11 cellular contexts compared by ENCODE assay signal in genomic region chr2:170022692-170023091, GRCh38.
DNase-seq lines count a peak whose midpoint lies in the region; ATAC-seq and TF ChIP-seq lines count a peak whose summit lies in the region.
"Had no signal": no experiment of that assay in that cellular context is flagged by ENCODE, and none has a peak within 500 bp of the region (broad histone marks: within the 10 kb centered on the region; RNA-seq: fewer than 3 reads in every experiment).

No MANE protein-coding gene starts in this region.

- H3K27ac ChIP-seq in mammary epithelial cell (ENCODE audit: insufficient read depth, low read depth, low read length) = no peak overlapping the region
- H3K27ac ChIP-seq in gastrocnemius medialis = no peak overlapping the region
- H3K27ac ChIP-seq: skin epidermis had no signal

- DNase-seq in NCI-H1092 treated with DMSO at 0.1 percent for 48 hours (lab: John Stamatoyannopoulos, UW) = peak; percentile 14
- no peak for DNase-seq in NCI-H1092 (lab: John Stamatoyannopoulos, UW)
- DNase-seq in NCI-H2171 (lab: John Stamatoyannopoulos, UW) = peak; percentile 97
- DNase-seq in mammary epithelial cell = peak; percentile 60
- peak; percentile 4 to 30 for DNase-seq in gastrocnemius medialis
- no peak for DNase-seq in GM13977 (ENCODE audit: low spot score)
- no peak for DNase-seq in dedifferentiated amniotic fluid mesenchymal stem cell (ENCODE audit: extremely low spot score)
- DNase-seq in HuH-7 (ENCODE audit: low spot score) = no peak
- DNase-seq: 8988T; stimulated activated naive CD4-positive, alpha-beta T cell had no signal

- H3K27me3 ChIP-seq in mammary epithelial cell (ENCODE audit: insufficient read depth, low read length) (no peaks in the 10 kb centered on the region), gastrocnemius medialis (no peaks in the 10 kb centered on the region)

- no peak overlapping the region for H3K9ac ChIP-seq in mammary epithelial cell (ENCODE audit: insufficient read depth, low read length)

- no peak for TF ChIP-seq POLR2A in gastrocnemius medialis (IDR thresholded peaks at IDR 0.05)

- dilution Hi-C loops in mammary epithelial cell (cut with HindIII; ENCODE audit: low sequenced_read_pairs) = no loop called here

- H3K9me3 ChIP-seq in mammary epithelial cell (replicated peaks; ENCODE audit: insufficient read depth, low read length) = no peaks in the 10 kb centered on the region
- no peaks in the 10 kb centered on the region for H3K9me3 ChIP-seq in gastrocnemius medialis

- no peaks in the 10 kb centered on the region for H4K20me1 ChIP-seq in mammary epithelial cell (ENCODE audit: insufficient read depth, low read length)

- no peak overlapping the region for H3K4me2 ChIP-seq in mammary epithelial cell (ENCODE audit: insufficient read depth, low read depth, low read length)

- peak; percentile 71 to 83 for ATAC-seq in gastrocnemius medialis

- H3K36me3 ChIP-seq in mammary epithelial cell (ENCODE audit: insufficient read depth, low read length) (no peaks in the 10 kb centered on the region), gastrocnemius medialis (no peaks in the 10 kb centered on the region)

- H2AFZ ChIP-seq in mammary epithelial cell (ENCODE audit: low read depth, low read length) = no peak overlapping the region

- CTCF ChIA-PET in mammary epithelial cell (lab: Charles Lee; ENCODE audit: low non-redundant PET) = interaction anchor here (0.6 kb wide), 1 partner anchor 570 kb away, joined by 3 read pairs; no protein-coding TSS in a partner anchor

- no peak overlapping the region for H3K4me3 ChIP-seq in mammary epithelial cell (replicated peaks in 1 of 3; ENCODE audit: insufficient read depth in 1 of 3, low read depth in 2 of 3, low read length in 3 of 3)
- no peak overlapping the region for H3K4me3 ChIP-seq in gastrocnemius medialis
- H3K4me3 ChIP-seq: skin epidermis had no signal

- intact Hi-C loops in mammary epithelial cell (cut with micrococcal nuclease) (no loop called here), gastrocnemius medialis (cut with DNase I; ENCODE audit: low total_unique reads) (no loop called here)

- in situ Hi-C loops in mammary epithelial cell (cut with MboI; ENCODE audit: low sequenced_read_pairs in 2 of 2) = no loop called here
- in situ Hi-C loops in gastrocnemius medialis (cut with MboI; ENCODE audit: low sequenced_read_pairs in 4 of 4) = no loop called here
- in situ Hi-C loops in GM13977 (cut with MboI; ENCODE audit: low pct_unique_long_range_greater_than_20kb, low sequenced_read_pairs, unreplicated experiment) = no loop called here

- BruUV-seq in mammary epithelial cell (replicated peaks; lab: Mats Ljungman, UMichigan) = no TSS peak

- H3K4me1 ChIP-seq in mammary epithelial cell (ENCODE audit: insufficient read depth, low read length) = no peaks in the 10 kb centered on the region
- peaks cover 27 to 42% of the 10 kb centered on the region in 2 donors for H3K4me1 ChIP-seq in gastrocnemius medialis

- H3K79me2 ChIP-seq in mammary epithelial cell (ENCODE audit: insufficient read depth, low read length) = no peaks in the 10 kb centered on the region

- TF ChIP-seq CTCF in mammary epithelial cell (conservative IDR thresholded peaks at IDR 0.05 in 1 of 2, IDR thresholded peaks at IDR 0.05 in 1 of 2; ENCODE audit: extremely low read depth in 1 of 2, insufficient read depth in 1 of 2, low read depth in 1 of 2, low read length in 2 of 2) (no peak), gastrocnemius medialis (IDR thresholded peaks at IDR 0.05 in 4 of 5, conservative IDR thresholded peaks at IDR 0.05 in 1 of 5) (no peak), GM13977 (IDR thresholded peaks at IDR 0.05; ENCODE audit: extremely low read depth, insufficient read depth, missing control alignments) (no peak)

Comparison
In these comparisons a context has a peak if more than half of its experiments do, and no peak if none do; other contexts are left out.
1. DNase-seq: peak in NCI-H1092 treated with DMSO at 0.1 percent for 48 hours (single experiment), NCI-H2171 (single experiment), mammary epithelial cell (single experiment) and gastrocnemius medialis (2 of 2); none in NCI-H1092 (single experiment), GM13977 (single experiment), dedifferentiated amniotic fluid mesenchymal stem cell (single experiment) and HuH-7 (single experiment).